Comparison of ENCODE assay signal across 11 cellular contexts in genomic region chr1:205889006-205889405, GRCh38. TPM values are rescaled to one million over a fixed set of nuclear protein-coding genes. Genes with fewer than 3 reads are reported as not detected.
"Had no signal": no experiment of that assay in that cellular context is flagged by ENCODE, and none has a peak within 500 bp of the region (broad histone marks: within the 10 kb centered on the region; RNA-seq: fewer than 3 reads in every experiment).

No MANE protein-coding gene starts in this region.

RNA-seq across cellular contexts. Expression of gene PM20D1, which starts 39.1 kb away (rescaled TPM):
- total RNA-seq: gastrocnemius medialis, lung microvascular endothelial cell, mesothelial cell of epicardium, pulmonary artery endothelial cell, skeletal muscle tissue had no signal

RNA-seq across cellular contexts. Expression of gene SLC26A9, which starts 54.2 kb away (rescaled TPM):
- total RNA-seq: activated B cell treated with CpG ODN at 0.5 μM for 24 hours; activated CD4-positive, alpha-beta T cell treated with anti-CD3 and anti-CD28 coated beads for 36 hours; activated CD8-positive, alpha-beta T cell treated with anti-CD3 and anti-CD28 coated beads for 36 hours; breast epithelium; colonic mucosa; lung microvascular endothelial cell; mesothelial cell of epicardium; pulmonary artery endothelial cell; skeletal muscle tissue; subcutaneous adipose tissue had no signal
